ENCODE assay signal across 8 cellular contexts in genomic region chr17:4709794-4710692, GRCh38. TPM values are rescaled to one million over a fixed set of nuclear protein-coding genes. Genes with fewer than 3 reads are reported as not detected.
DNase-seq lines count a peak whose midpoint lies in the region; TF ChIP-seq lines count a peak whose summit lies in the region.

Gene ARRB2 (plus strand): TSS chr17:4710632. CDS start chr17:4710722, 90 bp downstream.

- H3K9ac ChIP-seq in neural cell (ENCODE audit: low read length) = peak within 1 kb of the TSS; percentile 91

- H3K79me2 ChIP-seq in neural cell (replicated peaks; ENCODE audit: insufficient read depth, low read length) = peaks cover 10% of the 10 kb centered on the region

- H2AFZ ChIP-seq in neural cell (ENCODE audit: low read depth, low read length) = peak within 1 kb of the TSS; percentile 91

- H3K9me3 ChIP-seq in neural cell (ENCODE audit: low read length) (no peaks in the 10 kb centered on the region), stomach (no peaks in the 10 kb centered on the region)

- H3K4me2 ChIP-seq in neural cell (ENCODE audit: low read length) = peak within 1 kb of the TSS; percentile 94

- H3K9me2 ChIP-seq in neural cell (ENCODE audit: insufficient read depth, low read length) = no peaks in the 10 kb centered on the region

- in situ Hi-C loops in G401 (cut with HindIII; ENCODE audit: low sequenced_read_pairs) = no loop called here

- H3K4me1 ChIP-seq in stomach = peaks cover 19 to 47% (median 31%) of the 10 kb centered on the region in 4 donors

- TF ChIP-seq POLR2A in stomach (IDR thresholded peaks at IDR 0.05) = no peak

- H3K27ac ChIP-seq in neural cell (ENCODE audit: low read length) (peak within 1 kb of the TSS; percentile 93), stomach (peak within 1 kb of the TSS; percentile 82 to 93 (median 92))

- H3K27me3 ChIP-seq in H7 (ENCODE audit: control insufficient read depth, insufficient read depth, low read length) = peaks cover 8% of the 10 kb centered on the region; the same call in 1 of the 2 replicates
- no peaks in the 10 kb centered on the region for H3K27me3 ChIP-seq in neural cell (ENCODE audit: insufficient read depth, low read depth, low read length)
- H3K27me3 ChIP-seq in stomach = no peaks in the 10 kb centered on the region

- WGBS in stomach, 5 donors = 1% methylated on average over 48 to 67 of the region's 67 CpGs

- peak; percentile 89 for TF ChIP-seq RAD21 in neural cell (conservative IDR thresholded peaks at IDR 0.05)

- intact Hi-C loops in stomach (cut with DNase I; ENCODE audit: low total_unique reads) = loop anchor here (10.0 kb wide), 1 partner anchor 75 kb away; the partner anchor contains the start of genes GLTPD2 and VMO1

- peak; percentile 100 for DNase-seq in G401 (ENCODE audit: low spot score)
- DNase-seq in H7 = peak; percentile 99
- peak; percentile 96 for DNase-seq in M059J (ENCODE audit: low read depth)
- DNase-seq in SHP77 (lab: John Stamatoyannopoulos, UW) = peak; percentile 98 to 99
- peak; percentile 99 for DNase-seq in activated effector memory CD4-positive, alpha-beta T cell treated with anti-CD3 and anti-CD28 coated beads, Interleukin-2, amount 50 U/mL, for 16 hours
- DNase-seq in fibroblast of the conjunctiva (ENCODE audit: low read depth) = peak; percentile 98
- peak; percentile 99 for DNase-seq in stomach

- no peaks in the 10 kb centered on the region for H3F3A ChIP-seq in neural cell (ENCODE audit: insufficient read depth, low read length, poor library complexity, severe bottlenecking)

- H3K36me3 ChIP-seq in H7 (replicated peaks; ENCODE audit: control insufficient read depth, insufficient read depth, low read length) = no peaks in the 10 kb centered on the region
- H3K36me3 ChIP-seq in neural cell (ENCODE audit: insufficient read depth, low read length) = no peaks in the 10 kb centered on the region
- H3K36me3 ChIP-seq in stomach = no peaks in the 10 kb centered on the region

- no peaks in the 10 kb centered on the region for H4K20me1 ChIP-seq in neural cell (ENCODE audit: insufficient read depth)

- TF ChIP-seq CTCF in neural cell (IDR thresholded peaks at IDR 0.05; ENCODE audit: poor library complexity, severe bottlenecking) (peak; percentile 93), stomach (IDR thresholded peaks at IDR 0.05) (peak in 5 of 7 experiments; percentile 46 to 91 (median 65))

- H3K4me3 ChIP-seq in H7 (ENCODE audit: insufficient read depth, low read depth, low read length) (peak within 1 kb of the TSS; percentile 63), neural cell (ENCODE audit: low read length) (peak within 1 kb of the TSS; percentile 94), stomach (peak within 1 kb of the TSS; percentile 72 to 89 (median 82))

- TF ChIP-seq EP300 in neural cell (conservative IDR thresholded peaks at IDR 0.05; ENCODE audit: poor library complexity, severe bottlenecking) (peak; percentile 39), stomach (IDR thresholded peaks at IDR 0.05) (no peak)

TF ChIP-seq in neural cell, 6 proteins besides CTCF, POLR2A, EP300 and RAD21:
- TF ChIP-seq SMC3 (conservative IDR thresholded peaks at IDR 0.05; ENCODE audit: poor library complexity) = peak; percentile 94
- peak; percentile 95 for TF ChIP-seq MXI1 (conservative IDR thresholded peaks at IDR 0.05; ENCODE audit: poor library complexity, severe bottlenecking)
- TF ChIP-seq REST (IDR thresholded peaks at IDR 0.05; ENCODE audit: borderline replicate concordance) = peak; percentile 60
- peak; percentile 22 for TF ChIP-seq TAF1 (IDR thresholded peaks at IDR 0.05; ENCODE audit: low read depth)
- peak; percentile 87 for TF ChIP-seq POLR2AphosphoS5 (IDR thresholded peaks at IDR 0.05)
- no peak for TF ChIP-seq EZH2 (IDR thresholded peaks at IDR 0.05; ENCODE audit: borderline replicate concordance, insufficient read depth, low read length, poor library complexity, severe bottlenecking)

RNA-seq across cellular contexts. Expression of gene ARRB2, which starts in this region (rescaled TPM):
- 38.1 and 45.1 TPM in 2 replicates for total RNA-seq in G401 (2014; rRNA removed; shearing (Covaris generic))
- 28.5 and 40.2 TPM in 2 replicates for total RNA-seq in H7 (2014; rRNA removed; shearing (Covaris generic))
- total RNA-seq in M059J (2014; rRNA removed; shearing (Covaris generic)) = 12.5 and 15.4 TPM in 2 replicates
- 28.3 and 34.1 TPM in 2 replicates for polyA plus RNA-seq in neural cell
- 19.7 and 24.7 TPM in 2 replicates for polyA minus RNA-seq in neural cell
- total RNA-seq in stomach = 100 to 1,000 TPM in 1 of 5 donors, 10 to 100 TPM in 4; 18.7 to 157 (median 36.6) TPM
- 10 to 100 TPM; 22.2 to 42.6 (median 39.3) TPM for polyA plus RNA-seq in stomach

Comparison
In these comparisons a context has a peak if more than half of its experiments do, and no peak if none do; other contexts are left out.
1. Peak in every context shown above with its lines: DNase-seq, H3K4me3 ChIP-seq and H3K27ac ChIP-seq.